ENCODE assay signal across 33 cellular contexts in the genomic region with DNA sequence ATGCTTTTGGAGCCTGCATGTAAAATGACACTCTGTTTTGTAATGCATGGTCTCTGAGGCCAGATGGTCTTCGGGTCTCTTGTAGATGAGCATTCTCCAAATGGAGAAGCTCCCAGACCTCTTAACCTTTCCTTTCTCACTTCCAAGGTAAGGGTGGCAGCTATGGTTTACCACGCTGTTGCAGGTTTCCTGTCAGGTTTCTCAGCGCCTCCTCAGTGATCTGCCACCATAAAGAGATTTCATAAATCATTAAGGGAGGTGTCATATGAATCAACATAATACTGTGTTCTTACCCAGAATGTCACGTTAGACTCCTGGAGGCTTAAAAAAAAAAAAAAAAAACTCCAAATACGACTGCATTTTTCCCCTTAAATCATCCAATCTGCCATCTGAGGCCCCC.
DNase-seq lines count a peak whose midpoint lies in the region; ATAC-seq, FAIRE-seq and TF ChIP-seq lines count a peak whose summit lies in the region.
"Had no signal": no experiment of that assay in that cellular context is flagged by ENCODE, and none has a peak within 500 bp of the region (broad histone marks: within the 10 kb centered on the region; RNA-seq: fewer than 3 reads in every experiment).

No MANE protein-coding gene starts in this region.

- H3K4me3 Mint-ChIP-seq in astrocyte (ENCODE audit: unreplicated experiment): no peak overlapping the region
- H3K4me3 Mint-ChIP-seq: B cell; CD14-positive monocyte; CD4-positive, alpha-beta memory T cell; CD4-positive, alpha-beta T cell; CD4-positive, CD25-positive, alpha-beta regulatory T cell; CD8-positive, alpha-beta memory T cell; CD8-positive, alpha-beta T cell had no signal

- H3K79me2 ChIP-seq in astrocyte (ENCODE audit: insufficient read depth, low read length): no peaks in the 10 kb centered on the region

- H3K27me3 ChIP-seq in RWPE2 (ENCODE audit: insufficient read depth, poor library complexity, severe bottlenecking) (no peaks in the 10 kb centered on the region), astrocyte (ENCODE audit: insufficient read depth, low read length) (no peaks in the 10 kb centered on the region)
- H3K27me3 ChIP-seq: BE2C; BLaER1; BLaER1 treated with 17β-estradiol and CSF1 and Interleukin-3, amounts not matched to agents 10 nM and 100 nM had no signal

- TF ChIP-seq CTCF in RWPE2 (IDR thresholded peaks at IDR 0.05; ENCODE audit: poor library complexity, severe bottlenecking): no peak
- no peak for TF ChIP-seq CTCF in astrocyte (IDR thresholded peaks at IDR 0.05; ENCODE audit: insufficient read depth, low read depth, low read length)

- H2AFZ ChIP-seq in astrocyte (ENCODE audit: low read depth, low read length): no peak overlapping the region

- no peaks in the 10 kb centered on the region for H4K20me1 ChIP-seq in astrocyte (ENCODE audit: insufficient read depth, low read length)
- H4K20me1 ChIP-seq: BLaER1; BLaER1 treated with 17β-estradiol and CSF1 and Interleukin-3, amounts not matched to agents 10 nM and 100 nM had no signal

- no peak overlapping the region for H3K9ac ChIP-seq in astrocyte (ENCODE audit: low read length)
- H3K9ac ChIP-seq: BLaER1; BLaER1 treated with 17β-estradiol and CSF1 and Interleukin-3, amounts not matched to agents 10 nM and 100 nM had no signal

- no peak overlapping the region for H3K27ac Mint-ChIP-seq in astrocyte (ENCODE audit: unreplicated experiment)
- H3K27ac Mint-ChIP-seq: B cell; CD14-positive monocyte; CD4-positive, alpha-beta memory T cell; CD4-positive, alpha-beta T cell; CD4-positive, CD25-positive, alpha-beta regulatory T cell; CD8-positive, alpha-beta memory T cell; CD8-positive, alpha-beta T cell had no signal

- DNase-seq in RWPE2 (ENCODE audit: low spot score) (no peak), astrocyte (ENCODE audit: low read depth) (no peak), NCI-H748 (lab: John Stamatoyannopoulos, UW; ENCODE audit: unreplicated experiment) (no peak)
- DNase-seq in stimulated activated CD4-positive, alpha-beta T cell treated with anti-CD3 and anti-CD28 coated beads, Interleukin-2, amount 100 ng/mL, for 24 hours: no peak
- DNase-seq: 8988T; ACHN; AML-193; BE2C; C1 segment of cervical spinal cord; Caco-2; Calu3; CD4-positive, alpha-beta memory T cell; CD4-positive, alpha-beta T cell; CD4-positive, CD25-positive, alpha-beta regulatory T cell; CD8-positive, alpha-beta memory T cell; CD8-positive, alpha-beta T cell; COR-L47; DMS 273 treated with DMSO at 0.1 percent for 48 hours; DMS153; DMS53; DMS79; DMS79 treated with DMSO at 0.1 percent for 48 hours; DND-41; EL had no signal

- peaks cover 4% of the 10 kb centered on the region for H3K27me3 Mint-ChIP-seq in astrocyte (ENCODE audit: low read depth, unreplicated experiment)
- H3K27me3 Mint-ChIP-seq: B cell; CD4-positive, alpha-beta T cell; CD4-positive, CD25-positive, alpha-beta regulatory T cell had no signal

- H3K9me3 ChIP-seq in RWPE2 (ENCODE audit: severe bottlenecking) (no peaks in the 10 kb centered on the region), astrocyte (ENCODE audit: insufficient read depth, low read depth, low read length) (no peaks in the 10 kb centered on the region)
- H3K9me3 ChIP-seq: A549; BE2C; BLaER1; BLaER1 treated with 17β-estradiol and CSF1 and Interleukin-3, amounts not matched to agents 10 nM and 100 nM; Caco-2 had no signal

- peaks cover 2% of the 10 kb centered on the region for H3K36me3 Mint-ChIP-seq in astrocyte (ENCODE audit: low read depth, unreplicated experiment)
- H3K36me3 Mint-ChIP-seq: CD14-positive monocyte; CD4-positive, alpha-beta memory T cell; CD4-positive, CD25-positive, alpha-beta regulatory T cell; CD8-positive, alpha-beta memory T cell; CD8-positive, alpha-beta T cell had no signal

- H3K4me1 ChIP-seq in RWPE2 (ENCODE audit: insufficient read depth, poor library complexity, severe bottlenecking) (no peaks in the 10 kb centered on the region), astrocyte (ENCODE audit: insufficient read depth, low read length) (peaks cover 8% of the 10 kb centered on the region)
- H3K4me1 ChIP-seq: A549; BE2C; BLaER1; BLaER1 treated with 17β-estradiol and CSF1 and Interleukin-3, amounts not matched to agents 10 nM and 100 nM; Caco-2 had no signal

- no peaks in the 10 kb centered on the region for H3K4me1 Mint-ChIP-seq in astrocyte (ENCODE audit: low read depth, unreplicated experiment)
- H3K4me1 Mint-ChIP-seq: B cell; CD14-positive monocyte; CD4-positive, alpha-beta memory T cell; CD4-positive, CD25-positive, alpha-beta regulatory T cell; CD8-positive, alpha-beta memory T cell had no signal

- peak overlapping the region; percentile 31 for H3K27ac ChIP-seq in RWPE2 (ENCODE audit: poor library complexity, severe bottlenecking)
- H3K27ac ChIP-seq in astrocyte (ENCODE audit: low read depth, low read length): peak overlapping the region; percentile 34
- H3K27ac ChIP-seq: 22Rv1; A549; BLaER1; BLaER1 treated with 17β-estradiol and CSF1 and Interleukin-3, amounts not matched to agents 10 nM and 100 nM; C4-2B had no signal

- no peak for ATAC-seq in RWPE2 (ENCODE audit: low read depth)
- ATAC-seq: A549; CD8-positive, alpha-beta T cell had no signal

- no peak for FAIRE-seq in astrocyte (lab: Jason Lieb, UNC)
- FAIRE-seq: A204.1, A549, D721Med had no signal

- no peaks in the 10 kb centered on the region for H3K36me3 ChIP-seq in RWPE2 (ENCODE audit: low read depth)
- H3K36me3 ChIP-seq in astrocyte (ENCODE audit: insufficient read depth, low read length): no peaks in the 10 kb centered on the region
- H3K36me3 ChIP-seq: BE2C; BLaER1; BLaER1 treated with 17β-estradiol and CSF1 and Interleukin-3, amounts not matched to agents 10 nM and 100 nM had no signal

- H3K4me3 ChIP-seq in RWPE2 (ENCODE audit: severe bottlenecking) (no peak overlapping the region), astrocyte (ENCODE audit: insufficient read depth, low read depth, low read length) (no peak overlapping the region)
- H3K4me3 ChIP-seq: A549; BLaER1; BLaER1 treated with 17β-estradiol and CSF1 and Interleukin-3, amounts not matched to agents 10 nM and 100 nM had no signal

- no peaks in the 10 kb centered on the region for H3K9me3 Mint-ChIP-seq in astrocyte (ENCODE audit: unreplicated experiment)

- H3K4me2 ChIP-seq in astrocyte (ENCODE audit: low read length): peak overlapping the region; percentile 47
- H3K4me2 ChIP-seq: A549; BLaER1; BLaER1 treated with 17β-estradiol and CSF1 and Interleukin-3, amounts not matched to agents 10 nM and 100 nM had no signal
